Comparison of ENCODE assay signal across 15 cellular contexts in genomic region chr12:6161124-6161882, GRCh38. TPM values are rescaled to one million over a fixed set of nuclear protein-coding genes. Genes with fewer than 3 reads are reported as not detected.
DNase-seq lines count a peak whose midpoint lies in the region; ATAC-seq and TF ChIP-seq lines count a peak whose summit lies in the region.
"Had no signal": no experiment of that assay in that cellular context is flagged by ENCODE, and none has a peak within 500 bp of the region (broad histone marks: within the 10 kb centered on the region; RNA-seq: fewer than 3 reads in every experiment).

No MANE protein-coding gene starts in this region.

- H3K9me3 ChIP-seq in left lung = no peaks in the 10 kb centered on the region
- H3K9me3 ChIP-seq: testis had no signal

- H3K27me3 ChIP-seq in left lung = peaks cover 0 to 5% of the 10 kb centered on the region in 2 donors
- H3K27me3 ChIP-seq: testis had no signal

- no peak overlapping the region for H3K4me3 ChIP-seq in NB4 (ENCODE audit: low read depth, low read length)
- no peak overlapping the region for H3K4me3 ChIP-seq in left lung
- H3K4me3 ChIP-seq in skeletal muscle cell (ENCODE audit: low read depth, low read length) = no peak overlapping the region
- no peak overlapping the region for H3K4me3 ChIP-seq in coronary artery
- H3K4me3 ChIP-seq: testis had no signal

- DNase-seq in NB4 (ENCODE audit: low read depth) = peak; percentile 33
- DNase-seq in dermis microvascular lymphatic vessel endothelial cell (ENCODE audit: low read depth in 2 of 2) = peak; percentile 65 to 82
- no peak for DNase-seq in left lung
- peak; percentile 60 for DNase-seq in skeletal muscle cell (ENCODE audit: low read depth)
- no peak for DNase-seq in ureter (ENCODE audit: low spot score)
- DNase-seq in MV-4-11 (lab: John Stamatoyannopoulos, UW) = no peak
- no peak for DNase-seq in coronary artery (ENCODE audit: low spot score)
- DNase-seq: activated CD8-positive, alpha-beta T cell treated with anti-CD3 and anti-CD28 coated beads for 36 hours; Calu3; central memory CD4-positive, alpha-beta T cell; naive B cell; NCI-H1417; NCI-H526; testis had no signal

- H3K4me1 ChIP-seq in left lung = peaks cover 0 to 9% of the 10 kb centered on the region in 2 donors

- TF ChIP-seq CTCF in NB4 (IDR thresholded peaks at IDR 0.05; ENCODE audit: low read depth, low read length) (no peak), left lung (IDR thresholded peaks at IDR 0.05) (no peak), coronary artery (IDR thresholded peaks at IDR 0.05) (no peak)

- no peaks in the 10 kb centered on the region for H3K36me3 ChIP-seq in left lung

- TF ChIP-seq POLR2A in NB4 (IDR thresholded peaks at IDR 0.05; ENCODE audit: extremely low read depth, insufficient read length) = no peak

- intact Hi-C loops in left lung (cut with DNase I) = no loop called here

- ATAC-seq in left lung (peak; percentile 58), GM18873 (IDR thresholded peaks at IDR 0.05; ENCODE audit: low FRiP score, unreplicated experiment) (no peak)
- ATAC-seq: activated CD8-positive, alpha-beta T cell treated with anti-CD3 and anti-CD28 coated beads for 36 hours had no signal

- H3K27ac ChIP-seq in left lung (no peak overlapping the region), coronary artery (no peak overlapping the region)
- H3K27ac ChIP-seq: testis had no signal

RNA-seq across cellular contexts. Expression of gene VWF, which starts 36.8 kb away (rescaled TPM):
- total RNA-seq in dermis microvascular lymphatic vessel endothelial cell (467 and 1,551 TPM in 2 replicates), left lung (100 to 1,000 TPM; 254 to 401 TPM), ureter (173 TPM)
- total RNA-seq: Calu3 had no signal

RNA-seq across cellular contexts. Expression of gene CD9, which starts 38.9 kb away (rescaled TPM):
- total RNA-seq in dermis microvascular lymphatic vessel endothelial cell (947 and 1,118 TPM in 2 replicates), left lung (100 to 1,000 TPM; 416 to 512 TPM), ureter (427 TPM)

Comparison
In these comparisons a context has a peak if more than half of its experiments do, and no peak if none do; other contexts are left out.
1. DNase-seq: peak in NB4 (single experiment), dermis microvascular lymphatic vessel endothelial cell (2 of 2) and skeletal muscle cell (single experiment); none in left lung (0 of 2), ureter (single experiment), MV-4-11 (single experiment) and coronary artery (single experiment).